ENCODE assay signal across 8 cellular contexts in genomic region chr6:37353761-37354525, GRCh38. TPM values are rescaled to one million over a fixed set of nuclear protein-coding genes. Genes with fewer than 3 reads are reported as not detected.
DNase-seq lines count a peak whose midpoint lies in the region; ATAC-seq and TF ChIP-seq lines count a peak whose summit lies in the region.

TSS of gene RNF8 (plus strand) at chr6:37353983. CDS start at chr6:37354165, 182 bp downstream.

- H3K4me1 ChIP-seq in Caco-2 (peaks cover 8% of the 10 kb centered on the region; the same call in 1 of the 2 replicates), OCI-LY1 (ENCODE audit: insufficient read depth, low read length, severe bottlenecking) (peaks cover 23% of the 10 kb centered on the region)

- peak within 1 kb of the TSS; percentile 82 for H3K4me2 ChIP-seq in OCI-LY1 (ENCODE audit: low read length)

- 0 out of 2 replicates have a peak, but pooled peaks cover 3% of the 10 kb centered on the region for H3K79me2 ChIP-seq in OCI-LY1 (ENCODE audit: insufficient read depth, low read length)

- peak within 1 kb of the TSS; percentile 99 for H2AFZ ChIP-seq in OCI-LY1 (ENCODE audit: low read length)

- H3K4me1 Mint-ChIP-seq in Caco-2 (ENCODE audit: low read depth, unreplicated experiment), result peaks cover 16% of the 10 kb centered on the region
- peaks cover 26% of the 10 kb centered on the region for H3K4me1 Mint-ChIP-seq in endothelial cell (ENCODE audit: unreplicated experiment)
- H3K4me1 Mint-ChIP-seq in mesothelial cell of epicardium, result peaks cover 35% of the 10 kb centered on the region

- no peaks in the 10 kb centered on the region for H3K9me3 ChIP-seq in Caco-2
- no peaks in the 10 kb centered on the region for H3K9me3 ChIP-seq in OCI-LY1 (ENCODE audit: low read length)

- H3K4me3 ChIP-seq in Caco-2 (ENCODE audit: low read depth, low read length) (peak within 1 kb of the TSS; percentile 91), OCI-LY1 (ENCODE audit: low read depth, low read length, poor library complexity, severe bottlenecking) (peak within 1 kb of the TSS; percentile 94)

- H4K20me1 ChIP-seq in OCI-LY1 (ENCODE audit: insufficient read depth, low read length), result no peaks in the 10 kb centered on the region

- H3K9ac ChIP-seq in OCI-LY1 (ENCODE audit: low read length), result peak within 1 kb of the TSS; percentile 83

- H3K4me3 Mint-ChIP-seq in Caco-2 (ENCODE audit: unreplicated experiment) (peak within 1 kb of the TSS; percentile 84), endothelial cell (ENCODE audit: unreplicated experiment) (peak within 1 kb of the TSS; percentile 97), mesothelial cell of epicardium (peak within 1 kb of the TSS; percentile 96)

- TF ChIP-seq CTCF in Caco-2 (IDR thresholded peaks at IDR 0.05; ENCODE audit: insufficient read depth in 1 of 2, low read depth in 1 of 2, low read length in 1 of 2, severe bottlenecking in 1 of 2, unreplicated experiment in 1 of 2) (no peak), OCI-LY1 (IDR thresholded peaks at IDR 0.05; ENCODE audit: low read length) (no peak), endothelial cell (IDR thresholded peaks at IDR 0.05; ENCODE audit: unreplicated experiment) (no peak), mesothelial cell of epicardium (IDR thresholded peaks at IDR 0.05; ENCODE audit: unreplicated experiment) (no peak)

- H3K36me3 ChIP-seq in Caco-2 (ENCODE audit: control insufficient read depth, insufficient read depth, low read length), result no peaks in the 10 kb centered on the region
- H3K36me3 ChIP-seq in OCI-LY1 (ENCODE audit: insufficient read depth, low read length), result no peaks in the 10 kb centered on the region

- DNase-seq in Caco-2, result peak; percentile 90 to 93
- DNase-seq in HUDEP-2 (lab: John Stamatoyannopoulos, UW; ENCODE audit: unreplicated experiment in 76 of 76), result peak; percentile 41 to 97 (median 91)
- peak; percentile 87 for DNase-seq in activated CD8-positive, alpha-beta memory T cell treated with anti-CD3 and anti-CD28 coated beads, Interleukin-2, amount 50 U/mL, for 4 hours
- DNase-seq in endothelial cell (ENCODE audit: low spot score), result peak; percentile 93
- peak; percentile 87 to 92 for DNase-seq in mesothelial cell of epicardium (ENCODE audit: low spot score in 2 of 2, unreplicated experiment in 2 of 2)
- peak; percentile 73 to 78 for DNase-seq in stimulated activated CD8-positive, alpha-beta memory T cell treated with anti-CD3 and anti-CD28 coated beads, Interleukin-15, amount 100 ng/mL, for 4 hours (ENCODE audit: low read depth in 2 of 2)

- H3K36me3 Mint-ChIP-seq in Caco-2 (ENCODE audit: insufficient read depth, unreplicated experiment), result peaks cover 11% of the 10 kb centered on the region
- H3K36me3 Mint-ChIP-seq in endothelial cell (ENCODE audit: low read depth, unreplicated experiment), result peaks cover 4% of the 10 kb centered on the region
- no peaks in the 10 kb centered on the region for H3K36me3 Mint-ChIP-seq in mesothelial cell of epicardium

- H3F3A ChIP-seq in OCI-LY1 (ENCODE audit: insufficient read depth, low read length), result no peaks in the 10 kb centered on the region

- intact Hi-C loops in Caco-2 (cut with micrococcal nuclease; ENCODE audit: unreplicated experiment), result no loop called here

- no TSS peak for BruUV-seq in Caco-2 (replicated peaks; lab: Mats Ljungman, UMichigan)

- no peak within 1 kb of the TSS for H3K27ac ChIP-seq in OCI-LY1 (ENCODE audit: low read depth, low read length, poor library complexity, severe bottlenecking)

- POLR2A ChIA-PET in Caco-2 (lab: Charles Lee), result interaction anchor here (0.6 kb wide), 1 partner anchor 1349 kb away, joined by 3 read pairs; no protein-coding TSS in a partner anchor

- H3K27me3 Mint-ChIP-seq in Caco-2 (ENCODE audit: insufficient read depth, unreplicated experiment) (no peaks in the 10 kb centered on the region), endothelial cell (ENCODE audit: unreplicated experiment) (peaks cover 3% of the 10 kb centered on the region), mesothelial cell of epicardium (ENCODE audit: low read depth) (no peaks in the 10 kb centered on the region)

- H3K9me3 Mint-ChIP-seq in Caco-2 (ENCODE audit: unreplicated experiment) (no peaks in the 10 kb centered on the region), endothelial cell (ENCODE audit: unreplicated experiment) (no peaks in the 10 kb centered on the region), mesothelial cell of epicardium (no peaks in the 10 kb centered on the region)

- H3K27me3 ChIP-seq in Caco-2 (replicated peaks; ENCODE audit: control insufficient read depth, insufficient read depth, low read length) (no peaks in the 10 kb centered on the region), OCI-LY1 (ENCODE audit: insufficient read depth, low read length) (no peaks in the 10 kb centered on the region)

- peak within 1 kb of the TSS; percentile 88 for H3K27ac Mint-ChIP-seq in Caco-2 (ENCODE audit: unreplicated experiment)
- H3K27ac Mint-ChIP-seq in endothelial cell (ENCODE audit: unreplicated experiment), result peak within 1 kb of the TSS; percentile 65
- H3K27ac Mint-ChIP-seq in mesothelial cell of epicardium, result peak within 1 kb of the TSS; percentile 92

- CTCF ChIA-PET in Caco-2 (lab: Charles Lee), result interaction anchor here (0.6 to 1.2 kb wide), 3 partner anchors 28 to 700 kb away, joined by 3 to 7 read pairs (median 6); no protein-coding TSS in a partner anchor

- H3K9me2 ChIP-seq in OCI-LY1 (ENCODE audit: low read depth, low read length), result no peaks in the 10 kb centered on the region

- peak; percentile 78 for ATAC-seq in GM21367 (IDR thresholded peaks at IDR 0.05; ENCODE audit: unreplicated experiment)

RNA-seq across cellular contexts. Expression of gene RNF8, which starts in this region (rescaled TPM):
- total RNA-seq in Caco-2 (2022) (17.3 and 17.7 TPM in 2 replicates), endothelial cell (ENCODE audit: unreplicated experiment) (21.8 TPM), mesothelial cell of epicardium (22.6 to 27.0 TPM (median 25.2 TPM) in 3 replicates)
